ENCODE assay signal across 22 cellular contexts in genomic region chr5:26802944-26803343, GRCh38.
DNase-seq lines count a peak whose midpoint lies in the region; TF ChIP-seq lines count a peak whose summit lies in the region.
"Had no signal": no experiment of that assay in that cellular context is flagged by ENCODE, and none has a peak within 500 bp of the region (broad histone marks: within the 10 kb centered on the region; RNA-seq: fewer than 3 reads in every experiment).

No MANE protein-coding gene starts in this region.

- DNase-seq in Ammon's horn (ENCODE audit: low spot score) (peak; percentile 27), endodermal cell (no peak), cerebellar nuclear complex (lab: John Stamatoyannopoulos, UW) (no peak), AG20443 (ENCODE audit: low spot score) (no peak), HEK293T (ENCODE audit: extremely low spot score) (no peak)
- DNase-seq: DMS53, KBM-7, NCI-H1092, NCI-H1436 treated with DMSO at 0.1 percent for 48 hours, NCI-H2029, NCI-H2171, NCI-H226, NCI-H510A, NCI-H69, T-cell had no signal

- no peaks in the 10 kb centered on the region for H3K27me3 ChIP-seq in endodermal cell (ENCODE audit: control insufficient read depth, insufficient read depth, low read length, poor library complexity, severe bottlenecking)
- H3K27me3 ChIP-seq: SJSA1 had no signal

- H3K9me3 ChIP-seq in endodermal cell (ENCODE audit: control insufficient read depth, low read length): peaks cover 27% of the 10 kb centered on the region
- H3K9me3 ChIP-seq: HAP-1, SJSA1 had no signal

- WGBS in endodermal cell (ENCODE audit: insufficient coverage in 1 of 2, insufficient read length in 1 of 2), 2 experiments: 77 to 100% methylated on average over 2 of the region's 4 CpGs

- CTCF ChIA-PET in HEK293T (lab: Yijun Ruan, JAX): no interaction called here

- POLR2A ChIA-PET in HEK293T (lab: Yijun Ruan, JAX): no interaction called here

- H3K36me3 ChIP-seq in endodermal cell (ENCODE audit: control insufficient read depth, insufficient read depth, low read length): no peaks in the 10 kb centered on the region
- H3K36me3 ChIP-seq: HAP-1, SJSA1 had no signal

- peaks cover 2% of the 10 kb centered on the region for H3K4me1 Mint-ChIP-seq in endodermal cell
- H3K4me1 Mint-ChIP-seq: B cell, GM23338, T-cell had no signal

- H3K27ac ChIP-seq in C4-2B (no peak overlapping the region), endodermal cell (ENCODE audit: low read depth, low read length) (no peak overlapping the region)
- H3K27ac ChIP-seq: A549, SJSA1 had no signal

- no peak overlapping the region for H3K4me3 Mint-ChIP-seq in endodermal cell
- H3K4me3 Mint-ChIP-seq: B cell, GM23338, T-cell had no signal

- H3K27me3 Mint-ChIP-seq in endodermal cell (ENCODE audit: insufficient read depth): no peaks in the 10 kb centered on the region
- H3K27me3 Mint-ChIP-seq: B cell, T-cell had no signal

- H3K4me3 ChIP-seq in endodermal cell (ENCODE audit: low read length): peak overlapping the region; percentile 47
- H3K4me3 ChIP-seq: A549, GM23338, HAP-1, SJSA1 had no signal

- H3K27ac Mint-ChIP-seq in endodermal cell: no peak overlapping the region
- H3K27ac Mint-ChIP-seq: B cell, GM23338, T-cell had no signal

- peaks cover 13% of the 10 kb centered on the region for H3K9me3 Mint-ChIP-seq in endodermal cell

- no peak overlapping the region for H3K9ac ChIP-seq in endodermal cell (ENCODE audit: extremely low read depth, low read length, poor library complexity, severe bottlenecking)

- TF ChIP-seq CTCF in C4-2B (conservative IDR thresholded peaks at IDR 0.05) (peak; percentile 41), LNCAP (IDR thresholded peaks at IDR 0.05) (peak; percentile 64), endodermal cell (conservative IDR thresholded peaks at IDR 0.05) (no peak)

- H3K4me1 ChIP-seq in endodermal cell (ENCODE audit: control insufficient read depth, insufficient read depth, low read length): no peaks in the 10 kb centered on the region
- H3K4me1 ChIP-seq: A549, HAP-1, SJSA1 had no signal

- H3K36me3 Mint-ChIP-seq in endodermal cell (ENCODE audit: low read depth): no peaks in the 10 kb centered on the region
- H3K36me3 Mint-ChIP-seq: T-cell had no signal

TF ChIP-seq in HEK293T, 16 proteins besides CTCF, POLR2A, EP300 and RAD21:
- no peak for TF ChIP-seq SUZ12 (IDR thresholded peaks at IDR 0.05)
- no peak for TF ChIP-seq BHLHE40 (IDR thresholded peaks at IDR 0.05; ENCODE audit: borderline replicate concordance)
- no peak for TF ChIP-seq SP1 (IDR thresholded peaks at IDR 0.05)
- no peak for TF ChIP-seq FOXA1 (IDR thresholded peaks at IDR 0.05)
- no peak for TF ChIP-seq FOXM1 (IDR thresholded peaks at IDR 0.05; ENCODE audit: borderline replicate concordance)
- TF ChIP-seq PKNOX1 (IDR thresholded peaks at IDR 0.05): no peak
- TF ChIP-seq TARDBP (IDR thresholded peaks at IDR 0.05): no peak
- TF ChIP-seq LEF1 (IDR thresholded peaks at IDR 0.05; ENCODE audit: borderline replicate concordance): no peak
- TF ChIP-seq L3MBTL2 (conservative IDR thresholded peaks at IDR 0.05): no peak
- TF ChIP-seq ARNT (IDR thresholded peaks at IDR 0.05): no peak
- TF ChIP-seq ELF4 (IDR thresholded peaks at IDR 0.05): no peak
- TF ChIP-seq CTBP1 (IDR thresholded peaks at IDR 0.05; ENCODE audit: borderline replicate concordance): no peak
- no peak for TF ChIP-seq FOXK2 (IDR thresholded peaks at IDR 0.05)
- no peak for TF ChIP-seq HDGF (IDR thresholded peaks at IDR 0.05; ENCODE audit: borderline replicate concordance)
TF ChIP-seq in HEK293T: peak in this region for 0.
